ENCODE assay signal across 21 cellular contexts in genomic region chr12:110853856-110854255, GRCh38. TPM values are rescaled to one million over a fixed set of nuclear protein-coding genes. Genes with fewer than 3 reads are reported as not detected.
DNase-seq lines count a peak whose midpoint lies in the region; TF ChIP-seq lines count a peak whose summit lies in the region.
"Had no signal": no experiment of that assay in that cellular context is flagged by ENCODE, and none has a peak within 500 bp of the region (broad histone marks: within the 10 kb centered on the region; RNA-seq: fewer than 3 reads in every experiment).

No MANE protein-coding gene starts in this region.

- TF ChIP-seq CTCF in CD14-positive monocyte (IDR thresholded peaks at IDR 0.05) (no peak), cardiac fibroblast (IDR thresholded peaks at IDR 0.05; ENCODE audit: low read depth, low read length) (no peak), mesothelial cell of epicardium (IDR thresholded peaks at IDR 0.05; ENCODE audit: unreplicated experiment) (no peak), transverse colon (IDR thresholded peaks at IDR 0.05) (no peak)

- peaks cover 3 to 9% (median 7%) of the 10 kb centered on the region in 7 donors for H3K9me3 Mint-ChIP-seq in CD14-positive monocyte
- H3K9me3 Mint-ChIP-seq in mesothelial cell of epicardium, result no peaks in the 10 kb centered on the region

- H3K36me3 ChIP-seq in transverse colon, result no peaks in the 10 kb centered on the region
- H3K36me3 ChIP-seq: adrenal gland, ovary had no signal

- peak overlapping the region; percentile 1 to 51 for H3K4me3 Mint-ChIP-seq in CD14-positive monocyte
- no peak overlapping the region for H3K4me3 Mint-ChIP-seq in mesothelial cell of epicardium

- H3K27ac Mint-ChIP-seq in CD14-positive monocyte (peak overlapping the region in 4 of 7 donors; percentile 33 to 73 (median 65)), mesothelial cell of epicardium (peak overlapping the region; percentile 74)

- DNase-seq in CD14-positive monocyte (ENCODE audit: low spot score) (no peak), ELF-1 (ENCODE audit: low read depth, low spot score) (peak; percentile 29), cardiac fibroblast (ENCODE audit: low read depth in 2 of 2) (peak; percentile 8 to 61), mesothelial cell of epicardium (ENCODE audit: low spot score in 2 of 2, unreplicated experiment in 2 of 2) (no peak), transverse colon (no peak), A172 (ENCODE audit: low spot score) (no peak), GDM1 (lab: John Stamatoyannopoulos, UW) (no peak), NCI-H1092 treated with DMSO at 0.1 percent for 48 hours (lab: John Stamatoyannopoulos, UW) (no peak)
- DNase-seq: activated CD4-positive, alpha-beta T cell treated with anti-CD3 and anti-CD28 coated beads for 48 hours; Calu3; IMR-90; naive B cell; NCI-H187; stimulated activated CD4-positive, alpha-beta T cell treated with anti-CD3 and anti-CD28 coated beads, Interleukin-2, amount 100 ng/mL, for 24 hours; stimulated activated naive CD8-positive, alpha-beta T cell treated with anti-CD3 and anti-CD28 coated beads, Interleukin-15, Interleukin-2, amounts not matched to agents 100 U/mL and 50 U/mL, for 24 hours; trophoblast cell had no signal

- H3K27ac ChIP-seq in transverse colon, result no peak overlapping the region
- H3K27ac ChIP-seq: adrenal gland, HL-60, ovary had no signal

- no peaks in the 10 kb centered on the region for H3K27me3 ChIP-seq in transverse colon
- H3K27me3 ChIP-seq: adrenal gland, ovary had no signal

- TF ChIP-seq EP300 in transverse colon (IDR thresholded peaks at IDR 0.05; ENCODE audit: low read depth), result no peak

- intact Hi-C loops in CD14-positive monocyte (cut with micrococcal nuclease) (no loop called here), transverse colon (cut with DNase I; ENCODE audit: low total_unique reads) (no loop called here)

- no peaks in the 10 kb centered on the region for H3K4me1 ChIP-seq in transverse colon
- H3K4me1 ChIP-seq: adrenal gland had no signal

- peaks cover 21% of the 10 kb centered on the region for H3K4me1 Mint-ChIP-seq in CD14-positive monocyte
- peaks cover 6% of the 10 kb centered on the region for H3K4me1 Mint-ChIP-seq in mesothelial cell of epicardium

- WGBS in transverse colon (ENCODE audit: low coverage in 1 of 2), 2 donors, result 68 to 100% methylated on average over 1 to 4 of the region's 4 CpGs

- peaks cover 3 to 9% (median 6%) of the 10 kb centered on the region in 3 donors for H3K27me3 Mint-ChIP-seq in CD14-positive monocyte (ENCODE audit: low read depth in 3 of 3)
- peaks cover 24% of the 10 kb centered on the region for H3K27me3 Mint-ChIP-seq in mesothelial cell of epicardium (ENCODE audit: low read depth)

- H3K36me3 Mint-ChIP-seq in CD14-positive monocyte, result no peaks in the 10 kb centered on the region
- no peaks in the 10 kb centered on the region for H3K36me3 Mint-ChIP-seq in mesothelial cell of epicardium
- H3K36me3 Mint-ChIP-seq: naive B cell had no signal

- no peak overlapping the region for H3K4me3 ChIP-seq in cardiac fibroblast (replicated peaks in 1 of 2; ENCODE audit: low read depth in 2 of 2, low read length in 2 of 2)
- no peak overlapping the region for H3K4me3 ChIP-seq in transverse colon
- H3K4me3 ChIP-seq: adrenal gland, ovary had no signal

- in situ Hi-C loops in transverse colon (cut with MboI; ENCODE audit: low pct_ligation_motif_present in 1 of 4, low pct_unique_long_range_greater_than_20kb in 1 of 4, low sequenced_read_pairs in 3 of 4), result no loop called here

- no peak for TF ChIP-seq POLR2A in transverse colon (IDR thresholded peaks at IDR 0.05)

- no peaks in the 10 kb centered on the region for H3K9me3 ChIP-seq in transverse colon
- H3K9me3 ChIP-seq: adrenal gland, ovary had no signal

RNA-seq across cellular contexts. Expression of gene CCDC63, which starts 7.1 kb away (rescaled TPM):
- polyA plus RNA-seq in CD14-positive monocyte, result under 1 TPM in 1 of 2 donors, not detected in 1; 0.22 TPM
- not detected in 3 replicates for total RNA-seq in mesothelial cell of epicardium
- not detected for total RNA-seq in transverse colon
- total RNA-seq in A172 (2014; rRNA removed; shearing (Covaris generic)), result not detected in 2 replicates
- total RNA-seq: adrenal gland, bronchial epithelial cell, Calu3, esophagus mucosa, IMR-90, ovary had no signal
- polyA plus RNA-seq: adrenal gland, IMR-90, ovary had no signal

Comparison
In these comparisons a context has a peak if more than half of its experiments do, and no peak if none do; other contexts are left out.
1. DNase-seq: peak in ELF-1 (single experiment) and cardiac fibroblast (2 of 2); none in CD14-positive monocyte (single experiment), mesothelial cell of epicardium (0 of 2), transverse colon (single experiment), A172 (single experiment), GDM1 (single experiment) and NCI-H1092 treated with DMSO at 0.1 percent for 48 hours (single experiment).